8 cellular contexts compared by ENCODE assay signal in the genomic region with DNA sequence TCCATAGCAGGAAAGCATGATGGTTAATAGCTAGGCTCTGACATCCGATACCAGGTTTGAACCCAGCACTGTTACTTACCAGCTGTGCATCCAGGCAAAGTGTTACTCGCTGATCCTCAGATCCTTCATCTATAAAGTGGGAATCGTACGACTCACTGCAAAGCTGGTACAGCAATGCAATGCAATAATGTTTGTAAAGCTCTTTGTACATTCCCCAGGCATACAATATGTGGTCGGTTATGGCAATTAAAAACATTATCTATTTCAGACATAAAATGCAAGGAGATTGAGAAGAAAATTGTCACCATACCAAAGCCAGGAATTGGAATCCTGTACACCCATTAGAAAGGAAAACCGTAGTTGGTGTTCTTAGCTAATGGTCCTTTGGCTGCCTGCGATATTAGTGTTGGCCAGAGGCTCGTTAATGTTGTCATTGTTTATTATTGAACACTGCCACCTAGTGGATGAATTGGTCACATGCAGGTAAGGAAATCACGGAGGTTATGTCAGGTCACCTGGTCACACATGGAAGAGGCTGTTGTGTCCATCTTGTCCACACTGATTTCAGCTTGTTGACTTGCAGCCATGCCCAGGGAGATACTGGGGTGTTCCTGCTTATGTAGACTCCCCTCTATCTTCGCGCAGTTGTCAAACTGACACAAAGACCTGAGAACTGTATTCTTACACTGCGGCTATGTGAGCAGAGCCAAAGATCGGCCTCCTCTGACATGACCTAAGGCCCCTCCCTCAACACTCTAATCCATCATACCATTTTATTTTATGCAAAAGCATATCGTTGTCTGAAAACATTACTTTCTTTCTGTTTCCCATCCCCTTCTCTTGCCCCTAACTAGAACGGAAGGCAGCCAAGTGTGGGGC.
DNase-seq lines count a peak whose midpoint lies in the region; ATAC-seq and TF ChIP-seq lines count a peak whose summit lies in the region.

No MANE protein-coding gene starts in this region.

- no peak overlapping the region for H4K8ac ChIP-seq in IMR-90 (ENCODE audit: low read depth in 2 of 2, low read length in 2 of 2)

- POLR2A ChIA-PET in IMR-90 (lab: Charles Lee; ENCODE audit: unreplicated experiment): no interaction called here

- H3K18ac ChIP-seq in IMR-90 (ENCODE audit: low read depth, low read length): no peak overlapping the region

- intact Hi-C loops in IMR-90 (cut with micrococcal nuclease): loop anchor here (1.0 to 2.0 kb wide), 5 partner anchors 223 to 500 kb away; no protein-coding TSS in a partner anchor

- no peaks in the 10 kb centered on the region for H3K79me1 ChIP-seq in IMR-90 (ENCODE audit: low read depth in 1 of 2, low read length in 2 of 2)

- H3K4me3 ChIP-seq in IMR-90 (ENCODE audit: insufficient read depth, low read depth, low read length) (no peak overlapping the region), OCI-LY1 (ENCODE audit: low read depth, low read length, poor library complexity, severe bottlenecking) (no peak overlapping the region), fibroblast of pulmonary artery (replicated peaks; ENCODE audit: low read depth, low read length) (no peak overlapping the region), neutrophil (ENCODE audit: low read depth in 1 of 2, low read length in 1 of 2) (no peak overlapping the region)

- H3K9ac ChIP-seq in IMR-90 (ENCODE audit: low read depth, low read length) (no peak overlapping the region), OCI-LY1 (ENCODE audit: low read length) (no peak overlapping the region)

- WGBS in IMR-90 (ENCODE audit: extremely low coverage in 2 of 2, insufficient read length in 1 of 2), 2 experiments: no CpG with 5 or more reads among the region's 15 CpGs

- H3K36me3 Mint-ChIP-seq in activated T-cell treated with anti-CD3 and anti-CD28 coated beads, Interleukin-2, amount 50 U/mL, for 4 hours (ENCODE audit: insufficient read depth): no peaks in the 10 kb centered on the region

- no peak overlapping the region for H2BK5ac ChIP-seq in IMR-90 (ENCODE audit: low read depth, low read length, poor library complexity, severe bottlenecking)

- H3K4ac ChIP-seq in IMR-90 (ENCODE audit: low read depth, low read length): no peak overlapping the region

- no peak overlapping the region for H3K23ac ChIP-seq in IMR-90 (ENCODE audit: low read depth, low read length)

- H3K27me3 ChIP-seq in IMR-90 (ENCODE audit: control insufficient read depth, insufficient read depth, low read length) (no peaks in the 10 kb centered on the region), OCI-LY1 (ENCODE audit: insufficient read depth, low read length) (no peaks in the 10 kb centered on the region), neutrophil (no peaks in the 10 kb centered on the region)

- no peak overlapping the region for H4K91ac ChIP-seq in IMR-90 (ENCODE audit: insufficient read depth, low read depth, low read length)

- H4K5ac ChIP-seq in IMR-90 (ENCODE audit: low read depth, low read length): no peak overlapping the region

- no peaks in the 10 kb centered on the region for H3K9me3 Mint-ChIP-seq in activated T-cell treated with anti-CD3 and anti-CD28 coated beads, Interleukin-2, amount 50 U/mL, for 4 hours

- dilution Hi-C loops in IMR-90 (cut with HindIII; ENCODE audit: low sequenced_read_pairs, unreplicated experiment): loop anchor here (25.0 kb wide), 1 partner anchor 429 kb away; no protein-coding TSS in a partner anchor

- no TSS peak for BruUV-seq in IMR-90 (replicated peaks; lab: Mats Ljungman, UMichigan)

- H3K27me3 Mint-ChIP-seq in activated T-cell treated with anti-CD3 and anti-CD28 coated beads, Interleukin-2, amount 50 U/mL, for 4 hours (ENCODE audit: low read depth): no peaks in the 10 kb centered on the region

- ATAC-seq in GM21786 (IDR thresholded peaks at IDR 0.05; ENCODE audit: unreplicated experiment) (peak; percentile 97), IMR-90 (ENCODE audit: low read depth) (peak; percentile 92)
- peak; percentile 72 to 74 for ATAC-seq in activated T-cell treated with anti-CD3 and anti-CD28 coated beads, Interleukin-2, amount 50 U/mL, for 4 hours

- H3K56ac ChIP-seq in IMR-90 (ENCODE audit: extremely low read depth, insufficient read depth, low read length): no peak overlapping the region

- CTCF ChIA-PET in IMR-90 (lab: Yijun Ruan, JAX): interaction anchor here (0.6 to 2.8 kb wide), 8 partner anchors 10 to 433 kb away, joined by 3 to 17 read pairs (median 5); no protein-coding TSS in a partner anchor

- H4K20me1 ChIP-seq in IMR-90 (ENCODE audit: insufficient read depth, low read length): no peaks in the 10 kb centered on the region
- H4K20me1 ChIP-seq in OCI-LY1 (ENCODE audit: insufficient read depth, low read length): no peaks in the 10 kb centered on the region

- H3K9me2 ChIP-seq in OCI-LY1 (ENCODE audit: low read depth, low read length): no peaks in the 10 kb centered on the region

- H2AK9ac ChIP-seq in IMR-90 (replicated peaks; ENCODE audit: low read depth, low read length, poor library complexity): no peak overlapping the region

- H3K4me1 Mint-ChIP-seq in activated T-cell treated with anti-CD3 and anti-CD28 coated beads, Interleukin-2, amount 50 U/mL, for 4 hours (ENCODE audit: low read depth): no peaks in the 10 kb centered on the region

- in situ Hi-C loops in G401 (cut with HindIII; ENCODE audit: low sequenced_read_pairs): no loop called here
- in situ Hi-C loops in IMR-90 (cut with MboI; ENCODE audit: low sequenced_read_pairs): loop anchor here (5.0 kb wide), 1 partner anchor 424 kb away; no protein-coding TSS in a partner anchor

- TF ChIP-seq CTCF in IMR-90 (conservative IDR thresholded peaks at IDR 0.05; ENCODE audit: low read depth, low read length) (peak; percentile 85), OCI-LY1 (IDR thresholded peaks at IDR 0.05; ENCODE audit: low read length) (peak; percentile 70), fibroblast of pulmonary artery (IDR thresholded peaks at IDR 0.05; ENCODE audit: low read length, missing control alignments) (peak; percentile 76), neutrophil (IDR thresholded peaks at IDR 0.05) (peak; percentile 75)

- H2BK15ac ChIP-seq in IMR-90 (ENCODE audit: low read depth, low read length): no peak overlapping the region

- no peaks in the 10 kb centered on the region for H3K79me2 ChIP-seq in OCI-LY1 (ENCODE audit: insufficient read depth, low read length)

- no peak overlapping the region for H2BK20ac ChIP-seq in IMR-90 (ENCODE audit: low read depth, low read length)

- no peak overlapping the region for H3K14ac ChIP-seq in IMR-90 (replicated peaks; ENCODE audit: low read depth, low read length)

- no peaks in the 10 kb centered on the region for H3K36me3 ChIP-seq in IMR-90 (ENCODE audit: control insufficient read depth, insufficient read depth, low read length)
- no peaks in the 10 kb centered on the region for H3K36me3 ChIP-seq in OCI-LY1 (ENCODE audit: insufficient read depth, low read length)
- H3K36me3 ChIP-seq in neutrophil: no peaks in the 10 kb centered on the region

- H3K4me3 Mint-ChIP-seq in activated T-cell treated with anti-CD3 and anti-CD28 coated beads, Interleukin-2, amount 50 U/mL, for 4 hours: no peak overlapping the region

- H3K4me1 ChIP-seq in IMR-90 (ENCODE audit: control insufficient read depth, insufficient read depth, low read length) (no peaks in the 10 kb centered on the region), OCI-LY1 (ENCODE audit: insufficient read depth, low read length, severe bottlenecking) (no peaks in the 10 kb centered on the region), neutrophil (ENCODE audit: control insufficient read depth in 1 of 2, insufficient read depth in 1 of 2, low read depth in 1 of 2, low read length in 1 of 2) (no peaks in the 10 kb centered on the region)

- H2AFZ ChIP-seq in IMR-90 (replicated peaks; ENCODE audit: low read length, poor library complexity) (no peak overlapping the region), OCI-LY1 (ENCODE audit: low read length) (no peak overlapping the region)

- TF ChIP-seq RAD21 in IMR-90 (IDR thresholded peaks at IDR 0.05; ENCODE audit: low read length): peak; percentile 83

- no peak overlapping the region for H2BK120ac ChIP-seq in IMR-90 (ENCODE audit: low read depth, low read length)

- no peaks in the 10 kb centered on the region for H3K9me3 ChIP-seq in IMR-90 (ENCODE audit: control insufficient read depth, insufficient read depth, low read length)
- no peaks in the 10 kb centered on the region for H3K9me3 ChIP-seq in OCI-LY1 (ENCODE audit: low read length)
- no peaks in the 10 kb centered on the region for H3K9me3 ChIP-seq in neutrophil

- no peak overlapping the region for H3K4me2 ChIP-seq in IMR-90 (ENCODE audit: low read depth, low read length)
- H3K4me2 ChIP-seq in OCI-LY1 (ENCODE audit: low read length): no peak overlapping the region

- TF ChIP-seq POLR2A in IMR-90 (IDR thresholded peaks at IDR 0.05; ENCODE audit: low read depth, low read length): no peak

- no peak overlapping the region for H3K27ac ChIP-seq in IMR-90 (ENCODE audit: insufficient read depth, low read length)
- no peak overlapping the region for H3K27ac ChIP-seq in OCI-LY1 (ENCODE audit: low read depth, low read length, poor library complexity, severe bottlenecking)
- H3K27ac ChIP-seq in neutrophil: no peak overlapping the region

- no peaks in the 10 kb centered on the region for H3K9me1 ChIP-seq in IMR-90 (ENCODE audit: insufficient read depth, low read length)

- H3F3A ChIP-seq in OCI-LY1 (ENCODE audit: insufficient read depth, low read length): no peaks in the 10 kb centered on the region

- peak; percentile 86 for DNase-seq in G401 (ENCODE audit: low spot score)
- DNase-seq in IMR-90: peak; percentile 69
- peak; percentile 22 for DNase-seq in activated T-cell treated with anti-CD3 and anti-CD28 coated beads, Interleukin-2, amount 50 U/mL, for 4 hours
- peak; percentile 85 for DNase-seq in fibroblast of pulmonary artery (ENCODE audit: low read depth)
- DNase-seq in ureter (ENCODE audit: low spot score): peak; percentile 79

- no peak overlapping the region for H2AK5ac ChIP-seq in IMR-90 (ENCODE audit: low read depth, low read length)

TF ChIP-seq in IMR-90, 13 proteins besides CTCF, POLR2A, EP300 and RAD21 (continues in another document):
- TF ChIP-seq, protein P1, sequence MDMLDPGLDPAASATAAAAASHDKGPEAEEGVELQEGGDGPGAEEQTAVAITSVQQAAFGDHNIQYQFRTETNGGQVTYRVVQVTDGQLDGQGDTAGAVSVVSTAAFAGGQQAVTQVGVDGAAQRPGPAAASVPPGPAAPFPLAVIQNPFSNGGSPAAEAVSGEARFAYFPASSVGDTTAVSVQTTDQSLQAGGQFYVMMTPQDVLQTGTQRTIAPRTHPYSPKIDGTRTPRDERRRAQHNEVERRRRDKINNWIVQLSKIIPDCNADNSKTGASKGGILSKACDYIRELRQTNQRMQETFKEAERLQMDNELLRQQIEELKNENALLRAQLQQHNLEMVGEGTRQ (IDR thresholded peaks at IDR 0.05; ENCODE audit: low read depth, low read length): peak; percentile 48; the same call in 1 of the 2 replicates
- no peak for TF ChIP-seq CHD1 (IDR thresholded peaks at IDR 0.05; ENCODE audit: low read depth, low read length)
- no peak for TF ChIP-seq MAFK (IDR thresholded peaks at IDR 0.05; ENCODE audit: low read depth, low read length)
- TF ChIP-seq SMC3 (IDR thresholded peaks at IDR 0.05; ENCODE audit: low read depth, low read length): peak; percentile 77
- no peak for TF ChIP-seq RCOR1 (IDR thresholded peaks at IDR 0.05; ENCODE audit: insufficient replicate concordance, low read length)

Comparison
In these comparisons a context has a peak if more than half of its experiments do, and no peak if none do; other contexts are left out.
1. DNase-seq: peak in every context shown above with its lines; median percentile 86 in G401; 85 in fibroblast of pulmonary artery; 79 in ureter; 69 in IMR-90; 22 in activated T-cell treated with anti-CD3 and anti-CD28 coated beads, Interleukin-2, amount 50 U/mL, for 4 hours.